1 cellular context compared by ENCODE assay signal in the genomic region with DNA sequence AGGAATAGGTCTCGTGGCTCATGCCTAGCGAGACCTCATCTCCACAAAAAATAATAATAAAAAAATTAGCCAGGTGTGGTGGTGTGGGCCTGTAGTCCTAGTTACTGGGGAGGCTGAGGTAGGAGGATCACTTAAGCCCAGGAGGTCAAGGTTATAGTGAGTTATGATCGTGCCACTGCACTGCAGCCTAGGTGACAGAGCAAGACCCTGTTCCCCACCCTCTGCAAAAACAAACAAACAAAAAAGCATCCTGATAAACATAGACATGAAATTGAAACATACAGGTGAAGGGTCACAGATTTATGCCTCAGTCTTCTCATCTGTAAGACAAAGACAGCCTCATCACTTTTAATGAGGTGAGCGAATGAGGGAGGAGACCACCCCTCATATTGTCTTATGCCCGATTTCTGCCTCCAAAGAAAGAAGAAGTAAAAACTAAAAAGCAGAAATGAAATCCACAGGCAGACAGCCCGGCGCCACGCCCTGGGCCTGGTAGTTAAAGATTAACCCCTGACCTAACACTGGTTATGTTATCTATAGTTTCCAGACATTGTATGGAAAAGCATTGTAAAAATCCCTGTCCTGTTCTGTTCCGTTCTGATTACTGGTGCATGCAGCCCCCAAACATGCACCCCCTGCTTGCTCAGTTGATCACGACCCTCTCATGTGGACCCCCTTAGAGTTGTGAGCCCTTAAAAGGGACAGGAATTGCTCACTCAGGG.
TF ChIP-seq lines count a peak whose summit lies in the region.
"Not testable (repeated sequence)": the region's sequence is repeated elsewhere in the genome, so short reads cannot be mapped to it uniquely, and the experiment has no call there.

No MANE protein-coding gene starts in this region.

TF ChIP-seq in K562, 482 proteins besides CTCF, POLR2A, EP300 and RAD21 (continued from another document and continues in another):
- TF ChIP-seq, protein P1, sequence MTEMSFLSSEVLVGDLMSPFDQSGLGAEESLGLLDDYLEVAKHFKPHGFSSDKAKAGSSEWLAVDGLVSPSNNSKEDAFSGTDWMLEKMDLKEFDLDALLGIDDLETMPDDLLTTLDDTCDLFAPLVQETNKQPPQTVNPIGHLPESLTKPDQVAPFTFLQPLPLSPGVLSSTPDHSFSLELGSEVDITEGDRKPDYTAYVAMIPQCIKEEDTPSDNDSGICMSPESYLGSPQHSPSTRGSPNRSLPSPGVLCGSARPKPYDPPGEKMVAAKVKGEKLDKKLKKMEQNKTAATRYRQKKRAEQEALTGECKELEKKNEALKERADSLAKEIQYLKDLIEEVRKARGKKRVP (CRISPR knock-in tag; IDR thresholded peaks at IDR 0.05) = peak; percentile 82
- TF ChIP-seq ZNF766 (CRISPR knock-in tag; conservative IDR thresholded peaks at IDR 0.05) (peak; percentile 81; the same call in 1 of the 2 replicates), BCL6 (CRISPR knock-in tag; IDR thresholded peaks at IDR 0.05) (peak; percentile 66; the same call in 1 of the 2 replicates), RNF2 (IDR thresholded peaks at IDR 0.05) (peak; percentile 53), MEF2D (tag; conservative IDR thresholded peaks at IDR 0.05; ENCODE audit: low read depth) (peak; percentile 85; the same call in 1 of the 2 replicates), ADNP (tag; IDR thresholded peaks at IDR 0.05) (peak; percentile 59; the same call in 1 of the 2 replicates), BCOR (IDR thresholded peaks at IDR 0.05) (peak; percentile 68), ZNF175 (CRISPR knock-in tag; IDR thresholded peaks at IDR 0.05; ENCODE audit: low read depth) (peak; percentile 78; the same call in 1 of the 2 replicates), GATAD2B (IDR thresholded peaks at IDR 0.05; ENCODE audit: borderline replicate concordance) (peak; percentile 47; the same call in 1 of the 2 replicates), ZNF239 (CRISPR knock-in tag; IDR thresholded peaks at IDR 0.05) (peak; percentile 30), KLF16 (IDR thresholded peaks at IDR 0.05) (peak; percentile 96), TCF3 (CRISPR knock-in tag; IDR thresholded peaks at IDR 0.05) (peak; percentile 99), PML (IDR thresholded peaks at IDR 0.05; ENCODE audit: low read length) (peak; percentile 93), ZBED1 (IDR thresholded peaks at IDR 0.05) (peak; percentile 84; the same call in 1 of the 2 replicates), GATA2 (CRISPR knock-in tag; IDR thresholded peaks at IDR 0.05) (peak; percentile 98), KLF1 (tag; IDR thresholded peaks at IDR 0.05) (peak; percentile 98), MXI1 (IDR thresholded peaks at IDR 0.05; ENCODE audit: low read depth, low read length) (peak; percentile 48; the same call in 1 of the 2 replicates), HEY1 (CRISPR knock-in tag; IDR thresholded peaks at IDR 0.05; ENCODE audit: borderline replicate concordance) (peak; percentile 94), ZNF324 (CRISPR knock-in tag; IDR thresholded peaks at IDR 0.05) (0 out of 2 replicates have a peak, but pooled peaks have one; percentile 32), MTA1 (IDR thresholded peaks at IDR 0.05; ENCODE audit: borderline replicate concordance) (peak; percentile 85), RCOR1 (IDR thresholded peaks at IDR 0.05; ENCODE audit: borderline replicate concordance in 1 of 2, low read depth in 2 of 2, low read length in 2 of 2) (peak; percentile 89 to 97), TBL1XR1 (IDR thresholded peaks at IDR 0.05; ENCODE audit: low read length in 2 of 2) (peak; percentile 61 to 86; a peak in 3 of 4 replicates), MYNN (IDR thresholded peaks at IDR 0.05) (peak; percentile 39; the same call in 1 of the 2 replicates), LCOR (CRISPR knock-in tag; IDR thresholded peaks at IDR 0.05) (0 out of 2 replicates have a peak, but pooled peaks have one; percentile 27), ATF7 (IDR thresholded peaks at IDR 0.05) (peak; percentile 85), ZEB2 (IDR thresholded peaks at IDR 0.05) (peak; percentile 62), PHF21A (IDR thresholded peaks at IDR 0.05; ENCODE audit: borderline replicate concordance, low read depth) (0 out of 2 replicates have a peak, but pooled peaks have one; percentile 59), CXXC5 (CRISPR knock-in tag; IDR thresholded peaks at IDR 0.05) (peak; percentile 85), CBFA2T3 (IDR thresholded peaks at IDR 0.05) (peak; percentile 99)
- TF ChIP-seq, protein P2, sequence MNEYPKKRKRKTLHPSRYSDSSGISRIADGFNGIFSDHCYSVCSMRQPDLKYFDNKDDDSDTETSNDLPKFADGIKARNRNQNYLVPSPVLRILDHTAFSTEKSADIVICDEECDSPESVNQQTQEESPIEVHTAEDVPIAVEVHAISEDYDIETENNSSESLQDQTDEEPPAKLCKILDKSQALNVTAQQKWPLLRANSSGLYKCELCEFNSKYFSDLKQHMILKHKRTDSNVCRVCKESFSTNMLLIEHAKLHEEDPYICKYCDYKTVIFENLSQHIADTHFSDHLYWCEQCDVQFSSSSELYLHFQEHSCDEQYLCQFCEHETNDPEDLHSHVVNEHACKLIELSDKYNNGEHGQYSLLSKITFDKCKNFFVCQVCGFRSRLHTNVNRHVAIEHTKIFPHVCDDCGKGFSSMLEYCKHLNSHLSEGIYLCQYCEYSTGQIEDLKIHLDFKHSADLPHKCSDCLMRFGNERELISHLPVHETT (CRISPR knock-in tag; conservative IDR thresholded peaks at IDR 0.05 in 1 of 2, IDR thresholded peaks at IDR 0.05 in 1 of 2) = peak in 1 of 2 experiments; percentile 74; a peak in 2 of 4 replicates
- TF ChIP-seq, protein P3, sequence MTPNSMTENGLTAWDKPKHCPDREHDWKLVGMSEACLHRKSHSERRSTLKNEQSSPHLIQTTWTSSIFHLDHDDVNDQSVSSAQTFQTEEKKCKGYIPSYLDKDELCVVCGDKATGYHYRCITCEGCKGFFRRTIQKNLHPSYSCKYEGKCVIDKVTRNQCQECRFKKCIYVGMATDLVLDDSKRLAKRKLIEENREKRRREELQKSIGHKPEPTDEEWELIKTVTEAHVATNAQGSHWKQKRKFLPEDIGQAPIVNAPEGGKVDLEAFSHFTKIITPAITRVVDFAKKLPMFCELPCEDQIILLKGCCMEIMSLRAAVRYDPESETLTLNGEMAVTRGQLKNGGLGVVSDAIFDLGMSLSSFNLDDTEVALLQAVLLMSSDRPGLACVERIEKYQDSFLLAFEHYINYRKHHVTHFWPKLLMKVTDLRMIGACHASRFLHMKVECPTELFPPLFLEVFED (CRISPR knock-in tag; conservative IDR thresholded peaks at IDR 0.05) = peak; percentile 48; the same call in 1 of the 2 replicates
- TF ChIP-seq, protein P4, sequence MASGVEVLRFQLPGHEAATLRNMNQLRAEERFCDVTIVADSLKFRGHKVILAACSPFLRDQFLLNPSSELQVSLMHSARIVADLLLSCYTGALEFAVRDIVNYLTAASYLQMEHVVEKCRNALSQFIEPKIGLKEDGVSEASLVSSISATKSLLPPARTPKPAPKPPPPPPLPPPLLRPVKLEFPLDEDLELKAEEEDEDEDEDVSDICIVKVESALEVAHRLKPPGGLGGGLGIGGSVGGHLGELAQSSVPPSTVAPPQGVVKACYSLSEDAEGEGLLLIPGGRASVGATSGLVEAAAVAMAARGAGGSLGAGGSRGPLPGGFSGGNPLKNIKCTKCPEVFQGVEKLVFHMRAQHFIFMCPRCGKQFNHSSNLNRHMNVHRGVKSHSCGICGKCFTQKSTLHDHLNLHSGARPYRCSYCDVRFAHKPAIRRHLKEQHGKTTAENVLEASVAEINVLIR (CRISPR knock-in tag; IDR thresholded peaks at IDR 0.05) = peak; percentile 34; the same call in 1 of the 2 replicates
- TF ChIP-seq, protein P5, sequence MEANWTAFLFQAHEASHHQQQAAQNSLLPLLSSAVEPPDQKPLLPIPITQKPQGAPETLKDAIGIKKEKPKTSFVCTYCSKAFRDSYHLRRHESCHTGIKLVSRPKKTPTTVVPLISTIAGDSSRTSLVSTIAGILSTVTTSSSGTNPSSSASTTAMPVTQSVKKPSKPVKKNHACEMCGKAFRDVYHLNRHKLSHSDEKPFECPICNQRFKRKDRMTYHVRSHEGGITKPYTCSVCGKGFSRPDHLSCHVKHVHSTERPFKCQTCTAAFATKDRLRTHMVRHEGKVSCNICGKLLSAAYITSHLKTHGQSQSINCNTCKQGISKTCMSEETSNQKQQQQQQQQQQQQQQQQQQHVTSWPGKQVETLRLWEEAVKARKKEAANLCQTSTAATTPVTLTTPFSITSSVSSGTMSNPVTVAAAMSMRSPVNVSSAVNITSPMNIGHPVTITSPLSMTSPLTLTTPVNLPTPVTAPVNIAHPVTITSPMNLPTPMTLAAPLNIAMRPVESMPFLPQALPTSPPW (CRISPR knock-in tag; IDR thresholded peaks at IDR 0.05) = peak; percentile 69
- TF ChIP-seq, protein P6, sequence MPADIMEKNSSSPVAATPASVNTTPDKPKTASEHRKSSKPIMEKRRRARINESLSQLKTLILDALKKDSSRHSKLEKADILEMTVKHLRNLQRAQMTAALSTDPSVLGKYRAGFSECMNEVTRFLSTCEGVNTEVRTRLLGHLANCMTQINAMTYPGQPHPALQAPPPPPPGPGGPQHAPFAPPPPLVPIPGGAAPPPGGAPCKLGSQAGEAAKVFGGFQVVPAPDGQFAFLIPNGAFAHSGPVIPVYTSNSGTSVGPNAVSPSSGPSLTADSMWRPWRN (IDR thresholded peaks at IDR 0.05; ENCODE audit: low read depth) = peak; percentile 95
- TF ChIP-seq, protein P7, sequence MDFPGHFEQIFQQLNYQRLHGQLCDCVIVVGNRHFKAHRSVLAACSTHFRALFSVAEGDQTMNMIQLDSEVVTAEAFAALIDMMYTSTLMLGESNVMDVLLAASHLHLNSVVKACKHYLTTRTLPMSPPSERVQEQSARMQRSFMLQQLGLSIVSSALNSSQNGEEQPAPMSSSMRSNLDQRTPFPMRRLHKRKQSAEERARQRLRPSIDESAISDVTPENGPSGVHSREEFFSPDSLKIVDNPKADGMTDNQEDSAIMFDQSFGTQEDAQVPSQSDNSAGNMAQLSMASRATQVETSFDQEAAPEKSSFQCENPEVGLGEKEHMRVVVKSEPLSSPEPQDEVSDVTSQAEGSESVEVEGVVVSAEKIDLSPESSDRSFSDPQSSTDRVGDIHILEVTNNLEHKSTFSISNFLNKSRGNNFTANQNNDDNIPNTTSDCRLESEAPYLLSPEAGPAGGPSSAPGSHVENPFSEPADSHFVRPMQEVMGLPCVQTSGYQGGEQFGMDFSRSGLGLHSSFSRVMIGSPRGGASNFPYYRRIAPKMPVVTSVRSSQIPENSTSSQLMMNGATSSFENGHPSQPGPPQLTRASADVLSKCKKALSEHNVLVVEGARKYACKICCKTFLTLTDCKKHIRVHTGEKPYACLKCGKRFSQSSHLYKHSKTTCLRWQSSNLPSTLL (IDR thresholded peaks at IDR 0.05) = 0 out of 2 replicates have a peak, but pooled peaks have one; percentile 33
- TF ChIP-seq MYNN (CRISPR knock-in tag; IDR thresholded peaks at IDR 0.05) = not testable (repeated sequence)
- TF ChIP-seq, protein P8, sequence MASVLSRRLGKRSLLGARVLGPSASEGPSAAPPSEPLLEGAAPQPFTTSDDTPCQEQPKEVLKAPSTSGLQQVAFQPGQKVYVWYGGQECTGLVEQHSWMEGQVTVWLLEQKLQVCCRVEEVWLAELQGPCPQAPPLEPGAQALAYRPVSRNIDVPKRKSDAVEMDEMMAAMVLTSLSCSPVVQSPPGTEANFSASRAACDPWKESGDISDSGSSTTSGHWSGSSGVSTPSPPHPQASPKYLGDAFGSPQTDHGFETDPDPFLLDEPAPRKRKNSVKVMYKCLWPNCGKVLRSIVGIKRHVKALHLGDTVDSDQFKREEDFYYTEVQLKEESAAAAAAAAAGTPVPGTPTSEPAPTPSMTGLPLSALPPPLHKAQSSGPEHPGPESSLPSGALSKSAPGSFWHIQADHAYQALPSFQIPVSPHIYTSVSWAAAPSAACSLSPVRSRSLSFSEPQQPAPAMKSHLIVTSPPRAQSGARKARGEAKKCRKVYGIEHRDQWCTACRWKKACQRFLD (CRISPR knock-in tag; IDR thresholded peaks at IDR 0.05) = peak; percentile 77
- TF ChIP-seq, protein P9, sequence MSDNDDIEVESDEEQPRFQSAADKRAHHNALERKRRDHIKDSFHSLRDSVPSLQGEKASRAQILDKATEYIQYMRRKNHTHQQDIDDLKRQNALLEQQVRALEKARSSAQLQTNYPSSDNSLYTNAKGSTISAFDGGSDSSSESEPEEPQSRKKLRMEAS (CRISPR knock-in tag; IDR thresholded peaks at IDR 0.05) = peak; percentile 66; the same call in 1 of the 2 replicates
